Comparison of ENCODE assay signal across 11 cellular contexts in the genomic region with DNA sequence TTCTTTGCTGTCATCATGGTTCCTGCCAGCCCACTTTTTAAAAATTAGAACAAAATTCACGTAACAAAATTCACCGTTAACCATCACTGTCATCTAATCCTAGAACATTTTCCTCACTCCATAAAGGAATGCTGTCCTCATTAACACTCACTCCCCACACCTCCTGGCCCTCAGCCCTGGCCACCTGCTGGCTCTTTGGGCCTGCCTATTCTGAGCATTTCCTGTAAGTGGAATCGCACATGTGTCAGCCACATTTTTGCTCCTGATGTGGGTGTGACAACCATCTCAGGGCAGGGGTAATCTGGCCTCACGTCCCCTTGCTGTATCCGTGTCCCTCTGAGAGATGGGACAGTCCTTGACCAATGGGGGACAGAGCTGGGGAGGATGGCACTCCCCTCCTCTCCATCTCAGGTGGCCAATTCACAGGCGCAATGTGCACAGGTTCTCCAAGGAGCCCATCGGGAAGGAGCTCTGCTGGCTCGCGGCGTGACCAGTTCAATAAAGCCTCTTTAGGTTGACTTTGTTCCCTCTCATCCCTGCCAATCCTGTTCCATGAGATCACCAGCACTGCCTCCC.
"Had no signal": no experiment of that assay in that cellular context is flagged by ENCODE, and none has a peak within 500 bp of the region (broad histone marks: within the 10 kb centered on the region; RNA-seq: fewer than 3 reads in every experiment).

No MANE protein-coding gene starts in this region.

- H3K27ac Mint-ChIP-seq: activated CD4-positive, alpha-beta T cell treated with anti-CD3 and anti-CD28 coated beads, Interleukin-2, amount 10 ng/mL, durations not matched to agents 7 days and 5 days; activated naive CD8-positive, alpha-beta T cell treated with anti-CD3 and anti-CD28 coated beads, Interleukin-2, amount 50 U/mL, for 24 hours; T-helper 17 cell had no signal

- H3K36me3 Mint-ChIP-seq: naive thymus-derived CD4-positive, alpha-beta T cell had no signal

- H3K4me3 Mint-ChIP-seq: activated CD4-positive, alpha-beta T cell treated with anti-CD3 and anti-CD28 coated beads, Interleukin-2, amount 10 ng/mL, durations not matched to agents 7 days and 5 days; activated naive CD8-positive, alpha-beta T cell treated with anti-CD3 and anti-CD28 coated beads, Interleukin-2, amount 50 U/mL, for 24 hours; naive thymus-derived CD4-positive, alpha-beta T cell; T-helper 17 cell had no signal

- H3K4me1 Mint-ChIP-seq: activated CD4-positive, alpha-beta T cell treated with anti-CD3 and anti-CD28 coated beads, Interleukin-2, amount 10 ng/mL, durations not matched to agents 7 days and 5 days; activated naive CD8-positive, alpha-beta T cell treated with anti-CD3 and anti-CD28 coated beads, Interleukin-2, amount 50 U/mL, for 24 hours; T-helper 17 cell had no signal

- DNase-seq: activated CD4-positive, alpha-beta T cell treated with anti-CD3 and anti-CD28 coated beads, Interleukin-2, amount 10 ng/mL, durations not matched to agents 7 days and 5 days; activated CD4-positive, CD25-positive, alpha-beta regulatory T cell; activated gamma-delta T cell treated with Interleukin-2 at 50 U/mL for 16 hours; activated naive CD8-positive, alpha-beta T cell treated with anti-CD3 and anti-CD28 coated beads, Interleukin-2, amount 50 U/mL, for 24 hours; activated T-cell treated with anti-CD3 and anti-CD28 coated beads, Interleukin-2, amount 50 U/mL, for 48 hours; effector CD8-positive, alpha-beta T cell; midbrain; naive thymus-derived CD4-positive, alpha-beta T cell; stimulated activated CD4-positive, alpha-beta T cell treated with anti-CD3 and anti-CD28 coated beads, Interleukin-15, amount 100 ng/mL, for 24 hours; stomach; T-helper 17 cell had no signal

- H3K27me3 Mint-ChIP-seq: activated CD4-positive, alpha-beta T cell treated with anti-CD3 and anti-CD28 coated beads, Interleukin-2, amount 10 ng/mL, durations not matched to agents 7 days and 5 days; activated naive CD8-positive, alpha-beta T cell treated with anti-CD3 and anti-CD28 coated beads, Interleukin-2, amount 50 U/mL, for 24 hours had no signal

- ATAC-seq: activated naive CD8-positive, alpha-beta T cell treated with anti-CD3 and anti-CD28 coated beads, Interleukin-2, amount 50 U/mL, for 24 hours; T-helper 17 cell had no signal

- H3K9me3 Mint-ChIP-seq: activated CD4-positive, alpha-beta T cell treated with anti-CD3 and anti-CD28 coated beads, Interleukin-2, amount 10 ng/mL, durations not matched to agents 7 days and 5 days; activated naive CD8-positive, alpha-beta T cell treated with anti-CD3 and anti-CD28 coated beads, Interleukin-2, amount 50 U/mL, for 24 hours had no signal
